In genomic region chr22:19446603-19447387, GRCh38 we compare ENCODE assay signal across 6 cellular contexts. TPM values are rescaled to one million over a fixed set of nuclear protein-coding genes. Genes with fewer than 3 reads are reported as not detected.
DNase-seq lines count a peak whose midpoint lies in the region; ATAC-seq and TF ChIP-seq lines count a peak whose summit lies in the region.

No MANE protein-coding gene starts in this region.

- peaks cover 46% of the 10 kb centered on the region for H3K4me1 Mint-ChIP-seq in activated T-helper 1 cell treated with anti-CD3 and anti-CD28 coated beads, Interleukin-12 subunit alpha, Interleukin-12 subunit beta, Interleukin-2, Interleukin-4 antibody, amounts not matched to agents 30 ng/mL and 10 ng/mL and 1 ng/mL, durations not matched to agents 14 hours and 24 hours and 36 hours (ENCODE audit: low read depth)

- peaks cover 52% of the 10 kb centered on the region for H3K79me2 ChIP-seq in HCT116 (ENCODE audit: insufficient read depth, low read length)

- H3K36me3 ChIP-seq in HCT116 (ENCODE audit: control insufficient read depth in 1 of 2, insufficient read depth in 2 of 2, low read length in 2 of 2), result peaks cover 19 to 21% of the 10 kb centered on the region in 2 experiments; a peak in 3 of 4 replicates
- peaks cover 3 to 14% of the 10 kb centered on the region in 2 donors for H3K36me3 ChIP-seq in lung (ENCODE audit: control insufficient read depth in 2 of 2, insufficient read depth in 2 of 2, low read length in 2 of 2)

- H3K9me3 ChIP-seq in HCT116 (ENCODE audit: control insufficient read depth in 1 of 2, insufficient read depth in 1 of 2, low read depth in 1 of 2, low read length in 2 of 2), result no peaks in the 10 kb centered on the region
- H3K9me3 ChIP-seq in lung (ENCODE audit: control insufficient read depth in 2 of 2, insufficient read depth in 1 of 2, low read length in 1 of 2), result no peaks in the 10 kb centered on the region

- 15 to 27% methylated on average over 22 to 31 of the region's 31 CpGs for WGBS in lung, 2 donors

- H3K4me1 ChIP-seq in HCT116 (ENCODE audit: control insufficient read depth in 1 of 2, insufficient read depth in 2 of 2, low read length in 2 of 2), result peaks cover 15 to 16% of the 10 kb centered on the region in 2 experiments
- peaks cover 11 to 13% of the 10 kb centered on the region in 2 donors for H3K4me1 ChIP-seq in lung (ENCODE audit: control insufficient read depth in 2 of 2, insufficient read depth in 2 of 2, low read length in 2 of 2)

- H3K4me3 Mint-ChIP-seq in activated T-helper 1 cell treated with anti-CD3 and anti-CD28 coated beads, Interleukin-12 subunit alpha, Interleukin-12 subunit beta, Interleukin-2, Interleukin-4 antibody, amounts not matched to agents 30 ng/mL and 10 ng/mL and 1 ng/mL, durations not matched to agents 14 hours and 24 hours and 36 hours, result peak overlapping the region; percentile 95

- peak overlapping the region; percentile 91 for H3K4me2 ChIP-seq in HCT116 (ENCODE audit: low read length)

- ATAC-seq in HCT116, result peak; percentile 32; the same call in 1 of the 2 replicates
- ATAC-seq in lung (ENCODE audit: insufficient read depth, low FRiP score), result no peak
- no peak for ATAC-seq in GM21529 (IDR thresholded peaks at IDR 0.05; ENCODE audit: unreplicated experiment)

- H3K27me3 ChIP-seq in HCT116 (ENCODE audit: insufficient read depth, low read length) (no peaks in the 10 kb centered on the region), lung (ENCODE audit: control insufficient read depth, insufficient read depth) (no peaks in the 10 kb centered on the region)

- POLR2A ChIA-PET in HCT116 (lab: Charles Lee), result interaction anchor here (0.8 to 1.1 kb wide), 2 partner anchors 15 to 31 kb away, joined by 3 read pairs; partner anchors contain the start of genes HIRA and MRPL40

- TF ChIP-seq POLR2A in HCT116 (IDR thresholded peaks at IDR 0.05; ENCODE audit: borderline replicate concordance, extremely low read depth, insufficient read depth, insufficient read length), result no peak

- H3K27ac Mint-ChIP-seq in activated T-helper 1 cell treated with anti-CD3 and anti-CD28 coated beads, Interleukin-12 subunit alpha, Interleukin-12 subunit beta, Interleukin-2, Interleukin-4 antibody, amounts not matched to agents 30 ng/mL and 10 ng/mL and 1 ng/mL, durations not matched to agents 14 hours and 24 hours and 36 hours, result peak overlapping the region; percentile 89

- RAD21 ChIA-PET in HCT116 (lab: Charles Lee; ENCODE audit: low non-redundant PET in 1 of 2, low total read pairs in 2 of 2, uncharacterized antibody in 2 of 2, unreplicated experiment in 2 of 2), result interaction anchor here in 1 of 2 experiments (0.6 kb wide), 1 partner anchor 493 kb away, joined by 3 read pairs; no protein-coding TSS in a partner anchor

- CTCF ChIA-PET in HCT116 (lab: Charles Lee), result no interaction called here

- no peaks in the 10 kb centered on the region for H3K27me3 Mint-ChIP-seq in activated T-helper 1 cell treated with anti-CD3 and anti-CD28 coated beads, Interleukin-12 subunit alpha, Interleukin-12 subunit beta, Interleukin-2, Interleukin-4 antibody, amounts not matched to agents 30 ng/mL and 10 ng/mL and 1 ng/mL, durations not matched to agents 14 hours and 24 hours and 36 hours (ENCODE audit: insufficient read depth)

- DNase-seq in HCT116 (ENCODE audit: low read depth, low spot score) (no peak), lung (ENCODE audit: low spot score) (no peak), NCI-H2029 (lab: John Stamatoyannopoulos, UW) (no peak), NCI-H1105 (lab: John Stamatoyannopoulos, UW) (no peak)
- no peak for DNase-seq in activated T-helper 1 cell treated with anti-CD3 and anti-CD28 coated beads, Interleukin-12 subunit alpha, Interleukin-12 subunit beta, Interleukin-2, Interleukin-4 antibody, amounts not matched to agents 30 ng/mL and 10 ng/mL and 1 ng/mL, durations not matched to agents 14 hours and 24 hours and 36 hours (ENCODE audit: low spot score)

- intact Hi-C loops in HCT116 (cut with micrococcal nuclease), result no loop called here
- intact Hi-C loops in activated T-helper 1 cell treated with anti-CD3 and anti-CD28 coated beads, Interleukin-12 subunit alpha, Interleukin-12 subunit beta, Interleukin-2, Interleukin-4 antibody, amounts not matched to agents 30 ng/mL and 10 ng/mL and 1 ng/mL, durations not matched to agents 14 hours and 24 hours and 36 hours (cut with micrococcal nuclease), result loop anchor here (1.0 to 10.0 kb wide), 5 partner anchors 14 to 408 kb away; partner anchors contain the start of genes CDC45, GNB1L, MRPL40 and RTL10

- no peaks in the 10 kb centered on the region for H3K9me3 Mint-ChIP-seq in activated T-helper 1 cell treated with anti-CD3 and anti-CD28 coated beads, Interleukin-12 subunit alpha, Interleukin-12 subunit beta, Interleukin-2, Interleukin-4 antibody, amounts not matched to agents 30 ng/mL and 10 ng/mL and 1 ng/mL, durations not matched to agents 14 hours and 24 hours and 36 hours

- H3K9ac ChIP-seq in HCT116 (ENCODE audit: low read length), result peak overlapping the region; percentile 84

- H3K4me3 ChIP-seq in HCT116 (replicated peaks in 1 of 2; ENCODE audit: low read depth in 1 of 2, low read length in 2 of 2) (peak overlapping the region; percentile 71 to 93), lung (peak overlapping the region; percentile 90)

- no peak overlapping the region for H2AFZ ChIP-seq in HCT116 (ENCODE audit: low read depth, low read length, poor library complexity, severe bottlenecking)

- TF ChIP-seq RAD21 in HCT116 (IDR thresholded peaks at IDR 0.05; ENCODE audit: low read depth), result no peak

- TF ChIP-seq CTCF in HCT116 (IDR thresholded peaks at IDR 0.05 in 2 of 3, conservative IDR thresholded peaks at IDR 0.05 in 1 of 3; ENCODE audit: borderline replicate concordance in 1 of 3, insufficient read depth in 1 of 3, low read depth in 2 of 3, low read length in 2 of 3), result no peak
- no peak for TF ChIP-seq CTCF in lung (IDR thresholded peaks at IDR 0.05; ENCODE audit: control extremely low read depth, extremely low read depth)

- H3K9me2 ChIP-seq in HCT116 (ENCODE audit: insufficient read depth), result no peaks in the 10 kb centered on the region

- peak overlapping the region; percentile 91 for H3K27ac ChIP-seq in HCT116 (ENCODE audit: low read depth, low read length)
- H3K27ac ChIP-seq in lung (ENCODE audit: low read depth in 1 of 2, low read length in 1 of 2), result peak overlapping the region; percentile 96 to 99

- H4K20me1 ChIP-seq in HCT116 (ENCODE audit: insufficient read depth), result peaks cover 3% of the 10 kb centered on the region; the same call in 1 of the 2 replicates

- H3K36me3 Mint-ChIP-seq in activated T-helper 1 cell treated with anti-CD3 and anti-CD28 coated beads, Interleukin-12 subunit alpha, Interleukin-12 subunit beta, Interleukin-2, Interleukin-4 antibody, amounts not matched to agents 30 ng/mL and 10 ng/mL and 1 ng/mL, durations not matched to agents 14 hours and 24 hours and 36 hours (ENCODE audit: low read depth), result peaks cover 31% of the 10 kb centered on the region

- TSS peak; percentile 47 for BruUV-seq in HCT116 (replicated peaks; lab: Mats Ljungman, UMichigan)

TF ChIP-seq in HCT116, 20 proteins besides CTCF, POLR2A, EP300 and RAD21 (continues in another document):
- TF ChIP-seq EGR1 (IDR thresholded peaks at IDR 0.05; ENCODE audit: low read depth) (no peak), POLR2AphosphoS5 (IDR thresholded peaks at IDR 0.05; ENCODE audit: low read depth, low read length) (no peak), ELF1 (IDR thresholded peaks at IDR 0.05; ENCODE audit: borderline replicate concordance, low read depth) (no peak), FOSL1 (IDR thresholded peaks at IDR 0.05; ENCODE audit: low read depth) (no peak), SIN3A (IDR thresholded peaks at IDR 0.05; ENCODE audit: low read depth) (no peak), EZH2 (IDR thresholded peaks at IDR 0.05) (no peak)

RNA-seq across cellular contexts. Expression of gene C22orf39, which starts 0.7 kb away (rescaled TPM):
- total RNA-seq in HCT116 (2021; ENCODE audit: unreplicated experiment) (17.7 TPM), lung (10 to 100 TPM; 24.2 to 32.3 TPM)
- 25.6 and 27.1 TPM in 2 replicates for polyA plus RNA-seq in HCT116 (2012)
- total RNA-seq in activated T-helper 1 cell treated with anti-CD3 and anti-CD28 coated beads, Interleukin-12 subunit alpha, Interleukin-12 subunit beta, Interleukin-2, Interleukin-4 antibody, amounts not matched to agents 30 ng/mL and 10 ng/mL and 1 ng/mL, durations not matched to agents 14 hours and 24 hours and 36 hours, result 22.8 and 26.8 TPM in 2 replicates
- polyA plus RNA-seq in lung, result 10 to 100 TPM; 24.8 to 39.9 TPM

RNA-seq across cellular contexts. Expression of gene MRPL40, which starts 14.4 kb away (rescaled TPM):
- total RNA-seq in HCT116 (2021; ENCODE audit: unreplicated experiment) (40.1 TPM), lung (10 to 100 TPM; 17.0 to 34.0 TPM)
- 37.9 and 47.4 TPM in 2 replicates for polyA plus RNA-seq in HCT116 (2012)
- total RNA-seq in activated T-helper 1 cell treated with anti-CD3 and anti-CD28 coated beads, Interleukin-12 subunit alpha, Interleukin-12 subunit beta, Interleukin-2, Interleukin-4 antibody, amounts not matched to agents 30 ng/mL and 10 ng/mL and 1 ng/mL, durations not matched to agents 14 hours and 24 hours and 36 hours, result 36.0 and 38.5 TPM in 2 replicates
- polyA plus RNA-seq in lung, result 10 to 100 TPM; 30.5 to 61.4 TPM

RNA-seq across cellular contexts. Expression of gene HIRA, which starts 15.3 kb away (rescaled TPM):
- total RNA-seq in HCT116 (2021; ENCODE audit: unreplicated experiment) (30.6 TPM), lung (10 to 100 TPM; 15.8 to 27.2 TPM)
- polyA plus RNA-seq in HCT116 (2012), result 16.8 and 18.4 TPM in 2 replicates
- 44.2 and 46.0 TPM in 2 replicates for total RNA-seq in activated T-helper 1 cell treated with anti-CD3 and anti-CD28 coated beads, Interleukin-12 subunit alpha, Interleukin-12 subunit beta, Interleukin-2, Interleukin-4 antibody, amounts not matched to agents 30 ng/mL and 10 ng/mL and 1 ng/mL, durations not matched to agents 14 hours and 24 hours and 36 hours
- polyA plus RNA-seq in lung, result 10 to 100 TPM in 1 of 2 donors, 1 to 10 TPM in 1; 7.5 to 18.8 TPM

RNA-seq across cellular contexts. Expression of gene UFD1, which starts 32.2 kb away (rescaled TPM):
- total RNA-seq in HCT116 (2021; ENCODE audit: unreplicated experiment) (97.5 TPM), lung (10 to 100 TPM; 23.1 to 67.7 TPM)
- polyA plus RNA-seq in HCT116 (2012), result 121 and 125 TPM in 2 replicates
- 88.2 and 108 TPM in 2 replicates for total RNA-seq in activated T-helper 1 cell treated with anti-CD3 and anti-CD28 coated beads, Interleukin-12 subunit alpha, Interleukin-12 subunit beta, Interleukin-2, Interleukin-4 antibody, amounts not matched to agents 30 ng/mL and 10 ng/mL and 1 ng/mL, durations not matched to agents 14 hours and 24 hours and 36 hours
- 100 to 1,000 TPM in 1 of 2 donors, 10 to 100 TPM in 1; 72.3 to 111 TPM for polyA plus RNA-seq in lung

RNA-seq across cellular contexts. Expression of gene CDC45, which starts 32.9 kb away (rescaled TPM):
- total RNA-seq in HCT116 (2021; ENCODE audit: unreplicated experiment) (43.4 TPM), lung (1 to 10 TPM; 2.1 to 4.0 TPM)
- polyA plus RNA-seq in HCT116 (2012), result 28.1 and 37.5 TPM in 2 replicates
- 104 and 116 TPM in 2 replicates for total RNA-seq in activated T-helper 1 cell treated with anti-CD3 and anti-CD28 coated beads, Interleukin-12 subunit alpha, Interleukin-12 subunit beta, Interleukin-2, Interleukin-4 antibody, amounts not matched to agents 30 ng/mL and 10 ng/mL and 1 ng/mL, durations not matched to agents 14 hours and 24 hours and 36 hours
- polyA plus RNA-seq in lung, result 1 to 10 TPM; 2.1 to 6.8 TPM
